13 cellular contexts compared by ENCODE assay signal in genomic region chr6:8392569-8392968, GRCh38. TPM values are rescaled to one million over a fixed set of nuclear protein-coding genes. Genes with fewer than 3 reads are reported as not detected.
DNase-seq lines count a peak whose midpoint lies in the region; ATAC-seq and TF ChIP-seq lines count a peak whose summit lies in the region.
"Had no signal": no experiment of that assay in that cellular context is flagged by ENCODE, and none has a peak within 500 bp of the region (broad histone marks: within the 10 kb centered on the region; RNA-seq: fewer than 3 reads in every experiment).

No MANE protein-coding gene starts in this region.

- DNase-seq in GM12865 (ENCODE audit: low read depth) (peak; percentile 2), SIG-M5 treated with dmso at 0.1 percent for 504 hours (lab: John Stamatoyannopoulos, UW; ENCODE audit: unreplicated experiment) (peak; percentile 50), omental fat pad (ENCODE audit: low spot score) (no peak), NCI-H1436 treated with DMSO at 0.1 percent for 48 hours (lab: John Stamatoyannopoulos, UW) (no peak), NCI-H345 treated with DMSO at 0.1 percent for 48 hours (lab: John Stamatoyannopoulos, UW; ENCODE audit: unreplicated experiment) (no peak)
- DNase-seq: activated CD4-positive, alpha-beta memory T cell treated with anti-CD3 and anti-CD28 coated beads, Interleukin-2, amount 10 ng/mL, durations not matched to agents 7 days and 5 days; cerebellar nuclear complex; hippocampal formation; left ventricle myocardium superior; NCI-H2081 treated with DMSO at 0.1 percent for 48 hours; nephron progenitor cell had no signal

- H3K27me3 ChIP-seq in Loucy (ENCODE audit: insufficient read depth, low read length, poor library complexity, severe bottlenecking) (no peaks in the 10 kb centered on the region), mucosa of rectum (ENCODE audit: control insufficient read depth in 2 of 2, insufficient read depth in 2 of 2, low read length in 2 of 2) (no peaks in the 10 kb centered on the region)

- no peak for TF ChIP-seq CTCF in GM12865 (IDR thresholded peaks at IDR 0.05; ENCODE audit: insufficient read depth, low read depth, low read length, missing control alignments)
- no peak for TF ChIP-seq CTCF in Loucy (conservative IDR thresholded peaks at IDR 0.05; ENCODE audit: low read length)
- TF ChIP-seq CTCF in omental fat pad (IDR thresholded peaks at IDR 0.05) = no peak

- H3K4me3 ChIP-seq in GM12865 (ENCODE audit: low read depth, low read length) (no peak overlapping the region), Loucy (ENCODE audit: low read length, poor library complexity, severe bottlenecking) (no peak overlapping the region), mucosa of rectum (ENCODE audit: low read length in 2 of 2) (no peak overlapping the region)

- H3K9ac ChIP-seq in Loucy (ENCODE audit: low read depth, low read length, poor library complexity, severe bottlenecking) (no peak overlapping the region), mucosa of rectum (ENCODE audit: low read depth in 1 of 2, low read length in 2 of 2) (no peak overlapping the region)

- H3K79me2 ChIP-seq in Loucy (ENCODE audit: insufficient read depth, low read length) = no peaks in the 10 kb centered on the region

- no peak overlapping the region for H3K4me2 ChIP-seq in Loucy (ENCODE audit: low read depth, low read length, poor library complexity, severe bottlenecking)

- H2AFZ ChIP-seq in Loucy (ENCODE audit: low read length) = peak overlapping the region; percentile 57

- no peaks in the 10 kb centered on the region for H4K20me1 ChIP-seq in Loucy (ENCODE audit: insufficient read depth, low read length, poor library complexity, severe bottlenecking)

- H3K9me3 ChIP-seq in Loucy (ENCODE audit: insufficient read depth, low read depth, low read length) = no peaks in the 10 kb centered on the region
- no peaks in the 10 kb centered on the region for H3K9me3 ChIP-seq in mucosa of rectum (ENCODE audit: control insufficient read depth in 2 of 2, low read length in 2 of 2)

- no peaks in the 10 kb centered on the region for H3F3A ChIP-seq in Loucy (ENCODE audit: low read depth)

- no peaks in the 10 kb centered on the region for H3K36me3 ChIP-seq in Loucy (ENCODE audit: insufficient read depth, low read length)
- no peaks in the 10 kb centered on the region for H3K36me3 ChIP-seq in mucosa of rectum (ENCODE audit: control insufficient read depth in 2 of 2, insufficient read depth in 2 of 2, low read length in 2 of 2)

- H3K9me2 ChIP-seq in Loucy (replicated peaks; ENCODE audit: low read depth, low read length) = no peaks in the 10 kb centered on the region

- no peak for ATAC-seq in omental fat pad (ENCODE audit: low FRiP score)
- ATAC-seq: left ventricle myocardium superior had no signal

- H3K4me1 ChIP-seq in Loucy (ENCODE audit: insufficient read depth, low read length, poor library complexity, severe bottlenecking) (peaks cover 8% of the 10 kb centered on the region), mucosa of rectum (ENCODE audit: control insufficient read depth in 2 of 2, insufficient read depth in 2 of 2, low read length in 2 of 2) (peaks cover 4 to 7% of the 10 kb centered on the region in 2 donors)

- H3K27ac ChIP-seq in mucosa of rectum (ENCODE audit: low read depth in 2 of 2, low read length in 2 of 2) = peak overlapping the region; percentile 60 to 77

RNA-seq across cellular contexts. Expression of gene SLC35B3, which starts 42.8 kb away (rescaled TPM):
- 10 to 100 TPM; 12.5 to 18.8 (median 16.0) TPM for total RNA-seq in omental fat pad

Comparison
In these comparisons a context has a peak if more than half of its experiments do, and no peak if none do; other contexts are left out.
1. DNase-seq: peak in GM12865 (single experiment) and SIG-M5 treated with dmso at 0.1 percent for 504 hours (single experiment); none in omental fat pad (single experiment), NCI-H1436 treated with DMSO at 0.1 percent for 48 hours (single experiment) and NCI-H345 treated with DMSO at 0.1 percent for 48 hours (single experiment).